Comparison of ENCODE assay signal across 15 cellular contexts in genomic region chr10:16902606-16903005, GRCh38.
DNase-seq lines count a peak whose midpoint lies in the region; ATAC-seq and TF ChIP-seq lines count a peak whose summit lies in the region.
"Had no signal": no experiment of that assay in that cellular context is flagged by ENCODE, and none has a peak within 500 bp of the region (broad histone marks: within the 10 kb centered on the region; RNA-seq: fewer than 3 reads in every experiment).

No MANE protein-coding gene starts in this region.

- H3K4me3 ChIP-seq in osteoblast (ENCODE audit: insufficient read depth, low read length): no peak overlapping the region
- H3K4me3 ChIP-seq: psoas muscle, tibial nerve had no signal

- peaks cover 11% of the 10 kb centered on the region for H3K36me3 Mint-ChIP-seq in activated naive CD4-positive, alpha-beta T cell treated with anti-CD3 and anti-CD28 coated beads for 36 hours (ENCODE audit: low read depth)
- no peaks in the 10 kb centered on the region for H3K36me3 Mint-ChIP-seq in WTC11

- CTCF ChIA-PET in activated naive CD4-positive, alpha-beta T cell treated with anti-CD3 and anti-CD28 coated beads for 36 hours (lab: Charles Lee): no interaction called here
- CTCF ChIA-PET in WTC11 (lab: Charles Lee): no interaction called here

- H3K36me3 ChIP-seq in osteoblast (ENCODE audit: insufficient read depth, low read length): no peaks in the 10 kb centered on the region

- H3K4me3 Mint-ChIP-seq in activated naive CD4-positive, alpha-beta T cell treated with anti-CD3 and anti-CD28 coated beads for 36 hours: peak overlapping the region; percentile 2
- H3K4me3 Mint-ChIP-seq in WTC11: no peak overlapping the region

- no peaks in the 10 kb centered on the region for H3K9me3 ChIP-seq in osteoblast (ENCODE audit: low read depth, low read length)
- H3K9me3 ChIP-seq: psoas muscle, tibial nerve had no signal

- H3K4me1 ChIP-seq in osteoblast (ENCODE audit: insufficient read depth, low read length): peaks cover 8% of the 10 kb centered on the region
- H3K4me1 ChIP-seq: psoas muscle had no signal

- peak; percentile 42 for DNase-seq in activated naive CD4-positive, alpha-beta T cell treated with anti-CD3 and anti-CD28 coated beads for 36 hours
- no peak for DNase-seq in activated naive CD4-positive, alpha-beta T cell treated with Interleukin-2 at 50 U/mL for 16 hours
- DNase-seq in WTC11 (ENCODE audit: low spot score) (no peak), osteoblast (ENCODE audit: insufficient read length, low spot score, missing footprints) (no peak), NCI-H187 treated with DMSO at 0.1 percent for 48 hours (lab: John Stamatoyannopoulos, UW) (no peak), UCSD-AML1 (lab: John Stamatoyannopoulos, UW; ENCODE audit: unreplicated experiment) (no peak)
- DNase-seq: activated CD8-positive, alpha-beta memory T cell treated with anti-CD3 and anti-CD28 coated beads for 24 hours; effector CD4-positive, alpha-beta T cell; hippocampal formation; NCI-H2107; NCI-H748 treated with DMSO at 0.1 percent for 48 hours; psoas muscle had no signal

- H3K4me1 Mint-ChIP-seq in activated naive CD4-positive, alpha-beta T cell treated with anti-CD3 and anti-CD28 coated beads for 36 hours (ENCODE audit: low read depth): peaks cover 5% of the 10 kb centered on the region
- peaks cover 35% of the 10 kb centered on the region for H3K4me1 Mint-ChIP-seq in WTC11

- H4K20me1 ChIP-seq in osteoblast (ENCODE audit: insufficient read depth, low read length): no peaks in the 10 kb centered on the region

- no peaks in the 10 kb centered on the region for H3K79me2 ChIP-seq in osteoblast (ENCODE audit: insufficient read depth, low read length)

- H3K4me2 ChIP-seq in osteoblast (ENCODE audit: insufficient read depth, low read length): peak overlapping the region; percentile 53

- POLR2A ChIA-PET in WTC11 (lab: Charles Lee): no interaction called here

- H3K27ac Mint-ChIP-seq in activated naive CD4-positive, alpha-beta T cell treated with anti-CD3 and anti-CD28 coated beads for 36 hours: no peak overlapping the region
- peak overlapping the region; percentile 60 for H3K27ac Mint-ChIP-seq in WTC11

- TF ChIP-seq CTCF in WTC11 (IDR thresholded peaks at IDR 0.05) (no peak), osteoblast (IDR thresholded peaks at IDR 0.05; ENCODE audit: extremely low read depth, low read depth, low read length) (no peak)

- intact Hi-C loops in activated naive CD4-positive, alpha-beta T cell treated with anti-CD3 and anti-CD28 coated beads for 36 hours (cut with micrococcal nuclease): no loop called here

- no peak overlapping the region for H3K27ac ChIP-seq in osteoblast (ENCODE audit: low read depth, low read length)
- H3K27ac ChIP-seq: psoas muscle, tibial nerve had no signal

- no peaks in the 10 kb centered on the region for H3K27me3 Mint-ChIP-seq in activated naive CD4-positive, alpha-beta T cell treated with anti-CD3 and anti-CD28 coated beads for 36 hours (ENCODE audit: low read depth)
- H3K27me3 Mint-ChIP-seq in WTC11 (ENCODE audit: low read depth): no peaks in the 10 kb centered on the region

- ATAC-seq in HG02938 (IDR thresholded peaks at IDR 0.05; ENCODE audit: unreplicated experiment): peak; percentile 62
- ATAC-seq in WTC11: no peak
- no peak for ATAC-seq in GM21367 (IDR thresholded peaks at IDR 0.05; ENCODE audit: unreplicated experiment)
- ATAC-seq: psoas muscle had no signal

- H3K27me3 ChIP-seq in osteoblast (ENCODE audit: insufficient read depth, low read length): no peaks in the 10 kb centered on the region
- H3K27me3 ChIP-seq: tibial nerve had no signal

- H3K9me3 Mint-ChIP-seq in activated naive CD4-positive, alpha-beta T cell treated with anti-CD3 and anti-CD28 coated beads for 36 hours: no peaks in the 10 kb centered on the region
- H3K9me3 Mint-ChIP-seq in WTC11: no peaks in the 10 kb centered on the region

- peak overlapping the region; percentile 54 for H2AFZ ChIP-seq in osteoblast (ENCODE audit: low read length)

TF ChIP-seq in WTC11, 78 proteins besides CTCF, POLR2A, EP300 and RAD21:
- TF ChIP-seq ZMAT4 (CRISPR knock-in tag; IDR thresholded peaks at IDR 0.05) (no peak), SMAD3 (CRISPR knock-in tag; IDR thresholded peaks at IDR 0.05; ENCODE audit: borderline replicate concordance) (no peak), MXD4 (CRISPR knock-in tag; IDR thresholded peaks at IDR 0.05; ENCODE audit: borderline replicate concordance) (no peak), ATF2 (CRISPR knock-in tag; IDR thresholded peaks at IDR 0.05; ENCODE audit: borderline replicate concordance, low read depth) (no peak), ZNF423 (CRISPR knock-in tag; IDR thresholded peaks at IDR 0.05) (no peak), ZBTB43 (CRISPR knock-in tag; IDR thresholded peaks at IDR 0.05) (no peak), HMGXB4 (CRISPR knock-in tag; IDR thresholded peaks at IDR 0.05) (no peak), RORB (CRISPR knock-in tag; IDR thresholded peaks at IDR 0.05) (no peak), JUN (CRISPR knock-in tag; IDR thresholded peaks at IDR 0.05) (no peak), E2F4 (CRISPR knock-in tag; IDR thresholded peaks at IDR 0.05; ENCODE audit: borderline replicate concordance, low read depth) (no peak), ESRRA (CRISPR knock-in tag; IDR thresholded peaks at IDR 0.05; ENCODE audit: borderline replicate concordance) (no peak), USF2 (CRISPR knock-in tag; IDR thresholded peaks at IDR 0.05) (no peak), ZNF263 (CRISPR knock-in tag; IDR thresholded peaks at IDR 0.05; ENCODE audit: low read depth) (no peak), ZNF121 (CRISPR knock-in tag; IDR thresholded peaks at IDR 0.05) (no peak), NFYB (CRISPR knock-in tag; conservative IDR thresholded peaks at IDR 0.05; ENCODE audit: low read depth) (no peak)
TF ChIP-seq in WTC11: peak in this region for 0.
